In the genomic region with DNA sequence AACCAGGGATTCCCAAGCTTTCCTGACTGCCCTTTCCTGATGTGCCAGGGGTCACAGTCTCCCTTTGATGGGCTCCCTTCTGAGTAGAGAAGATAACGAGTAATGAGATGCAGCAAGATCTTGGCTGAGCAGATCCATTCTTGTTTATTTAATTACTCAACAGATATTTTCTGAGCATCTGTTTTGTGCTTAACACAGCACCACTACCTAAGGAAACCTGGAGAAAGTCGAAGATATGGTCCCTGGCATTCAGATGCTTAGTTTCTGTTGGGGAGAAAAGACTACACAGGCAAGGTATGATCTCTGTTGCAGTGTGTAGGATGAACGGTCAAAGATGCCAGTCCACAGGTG, we compare ENCODE assay signal across 12 cellular contexts. TPM values are rescaled to one million over a fixed set of nuclear protein-coding genes. Genes with fewer than 3 reads are reported as not detected.
DNase-seq lines count a peak whose midpoint lies in the region; ATAC-seq and TF ChIP-seq lines count a peak whose summit lies in the region.
"Had no signal": no experiment of that assay in that cellular context is flagged by ENCODE, and none has a peak within 500 bp of the region (broad histone marks: within the 10 kb centered on the region; RNA-seq: fewer than 3 reads in every experiment).

No MANE protein-coding gene starts in this region.

- intact Hi-C loops in heart right ventricle (cut with DNase I) (no loop called here), cardiac septum (cut with DNase I) (no loop called here), uterus (cut with DNase I; ENCODE audit: low total_unique reads) (no loop called here), sciatic nerve (cut with DNase I) (no loop called here)

- H3K27ac ChIP-seq in heart right ventricle = peak overlapping the region in 9 of 10 donors; percentile 13 to 91 (median 78)
- peak overlapping the region; percentile 67 to 95 for H3K27ac ChIP-seq in coronary artery
- H3K27ac ChIP-seq in mesodermal cell (ENCODE audit: low read depth, low read length, severe bottlenecking) = peak overlapping the region; percentile 98
- peak overlapping the region; percentile 88 to 96 for H3K27ac ChIP-seq in uterus

- peaks cover 8 to 75% (median 58%) of the 10 kb centered on the region in 9 donors for H3K4me1 ChIP-seq in heart right ventricle
- peaks cover 46% of the 10 kb centered on the region for H3K4me1 ChIP-seq in mesodermal cell (ENCODE audit: control insufficient read depth, insufficient read depth, low read length, poor library complexity, severe bottlenecking)
- H3K4me1 ChIP-seq in uterus = peaks cover 6% of the 10 kb centered on the region in 2 donors

- 51 to 67% methylated on average over 3 of the region's 3 CpGs for WGBS in heart right ventricle, 2 donors
- WGBS in mesodermal cell (ENCODE audit: insufficient coverage in 2 of 2), 2 experiments = 92 to 100% methylated on average over 2 of the region's 3 CpGs

- H3K9me3 ChIP-seq in heart right ventricle (no peaks in the 10 kb centered on the region), mesodermal cell (ENCODE audit: control insufficient read depth, low read length) (no peaks in the 10 kb centered on the region), uterus (no peaks in the 10 kb centered on the region)
- H3K9me3 ChIP-seq: adrenal gland had no signal

- no peak for TF ChIP-seq CTCF in heart right ventricle (IDR thresholded peaks at IDR 0.05)
- no peak for TF ChIP-seq CTCF in coronary artery (IDR thresholded peaks at IDR 0.05)
- no peak for TF ChIP-seq CTCF in uterus (IDR thresholded peaks at IDR 0.05)

- ATAC-seq in heart right ventricle (no peak), sciatic nerve (no peak)

- H3K36me3 ChIP-seq in heart right ventricle (peaks cover 0 to 26% (median 0%) of the 10 kb centered on the region in 9 donors), mesodermal cell (ENCODE audit: control insufficient read depth, insufficient read depth, low read length) (peaks cover 39% of the 10 kb centered on the region), uterus (no peaks in the 10 kb centered on the region)
- H3K36me3 ChIP-seq: adrenal gland had no signal

- H3K27me3 ChIP-seq in heart right ventricle (peaks cover 0 to 33% (median 0%) of the 10 kb centered on the region in 7 donors), uterus (no peaks in the 10 kb centered on the region)
- H3K27me3 ChIP-seq: adrenal gland had no signal

- no peak for DNase-seq in heart right ventricle
- no peak for DNase-seq in cardiac septum (ENCODE audit: low spot score)
- no peak for DNase-seq in coronary artery (ENCODE audit: low spot score)
- DNase-seq in uterus = no peak
- DNase-seq in sciatic nerve (ENCODE audit: low spot score) = no peak
- DNase-seq in AG20443 (ENCODE audit: low spot score) = no peak
- DNase-seq in stimulated activated CD4-positive, alpha-beta T cell treated with anti-CD3 and anti-CD28 coated beads, Interleukin-2, amount 100 ng/mL, for 24 hours = no peak
- DNase-seq: NCI-H2107; SHP77 treated with DMSO at 0.1 percent for 48 hours; stimulated activated CD4-positive, alpha-beta T cell treated with anti-CD3 and anti-CD28 coated beads, Interleukin-4, amount 100 ng/mL, for 1 hour had no signal

- no peak overlapping the region for H3K4me3 ChIP-seq in heart right ventricle
- no peak overlapping the region for H3K4me3 ChIP-seq in coronary artery
- H3K4me3 ChIP-seq in mesodermal cell (ENCODE audit: extremely low read depth, insufficient read depth, low read length, poor library complexity, severe bottlenecking) = no peak overlapping the region
- H3K4me3 ChIP-seq in uterus = no peak overlapping the region
- H3K4me3 ChIP-seq: adrenal gland had no signal

- no peak for TF ChIP-seq POLR2A in uterus (IDR thresholded peaks at IDR 0.05)

RNA-seq across cellular contexts. Expression of gene AJUBA, which starts 3.9 kb away (rescaled TPM):
- total RNA-seq in heart right ventricle = 10 to 100 TPM in 6 of 10 donors, 1 to 10 TPM in 4; 5.6 to 25.9 (median 11.1) TPM
- polyA plus RNA-seq in heart right ventricle = 1 to 10 TPM; 5.3 to 6.0 TPM
- 14.0 TPM for total RNA-seq in cardiac septum
- polyA plus RNA-seq in mesodermal cell (2013, experiment 1 of 2) = 28.9 TPM
- polyA plus RNA-seq in mesodermal cell (2013, experiment 2 of 2) = 32.1 TPM
- 10 to 100 TPM in 3 of 4 donors, 1 to 10 TPM in 1; 6.8 to 51.7 (median 27.1) TPM for total RNA-seq in uterus
- 24.8 TPM for total RNA-seq in sciatic nerve

RNA-seq across cellular contexts. Expression of gene HAUS4, which starts 21.6 kb away (rescaled TPM):
- total RNA-seq in heart right ventricle (10 to 100 TPM; 13.2 to 30.9 (median 19.3) TPM), cardiac septum (16.5 TPM), uterus (10 to 100 TPM; 30.0 to 65.3 (median 34.7) TPM), sciatic nerve (39.9 TPM)
- 10 to 100 TPM; 14.9 to 18.2 TPM for polyA plus RNA-seq in heart right ventricle
- 51.5 TPM for polyA plus RNA-seq in mesodermal cell (2013, experiment 1 of 2)
- polyA plus RNA-seq in mesodermal cell (2013, experiment 2 of 2) = 49.6 TPM

RNA-seq across cellular contexts. Expression of gene C14orf93, which starts 31.5 kb away (rescaled TPM):
- 1 to 10 TPM; 3.2 to 6.2 (median 4.8) TPM for total RNA-seq in heart right ventricle
- 1 to 10 TPM; 3.2 to 6.7 TPM for polyA plus RNA-seq in heart right ventricle
- total RNA-seq in cardiac septum = 3.7 TPM
- polyA plus RNA-seq in mesodermal cell (2013, experiment 1 of 2) = 10.8 TPM
- 11.3 TPM for polyA plus RNA-seq in mesodermal cell (2013, experiment 2 of 2)
- 10 to 100 TPM in 2 of 4 donors, 1 to 10 TPM in 2; 7.2 to 18.6 (median 10.4) TPM for total RNA-seq in uterus
- 8.1 TPM for total RNA-seq in sciatic nerve

RNA-seq across cellular contexts. Expression of gene PRMT5, which starts 49.3 kb away (rescaled TPM):
- 10 to 100 TPM; 41.5 to 52.6 (median 48.2) TPM for total RNA-seq in heart right ventricle
- polyA plus RNA-seq in heart right ventricle = 10 to 100 TPM in 1 of 2 donors, 1 to 10 TPM in 1; 7.8 to 75.1 TPM
- 40.2 TPM for total RNA-seq in cardiac septum
- 85.0 TPM for polyA plus RNA-seq in mesodermal cell (2013, experiment 1 of 2)
- polyA plus RNA-seq in mesodermal cell (2013, experiment 2 of 2) = 88.3 TPM
- 100 to 1,000 TPM in 1 of 4 donors, 10 to 100 TPM in 3; 57.9 to 126 (median 75.6) TPM for total RNA-seq in uterus
- total RNA-seq in sciatic nerve = 44.6 TPM

RNA-seq across cellular contexts. Expression of gene PSMB5, which starts 56.2 kb away (rescaled TPM):
- total RNA-seq in heart right ventricle (100 to 1,000 TPM; 111 to 141 (median 122) TPM), cardiac septum (120 TPM), uterus (100 to 1,000 TPM in 2 of 4 donors, 10 to 100 TPM in 2; 18.4 to 121 (median 92.0) TPM), sciatic nerve (70.1 TPM)
- 100 to 1,000 TPM in 1 of 2 donors, 10 to 100 TPM in 1; 35.6 to 206 TPM for polyA plus RNA-seq in heart right ventricle
- 205 TPM for polyA plus RNA-seq in mesodermal cell (2013, experiment 1 of 2)
- polyA plus RNA-seq in mesodermal cell (2013, experiment 2 of 2) = 202 TPM
